In the genomic region with DNA sequence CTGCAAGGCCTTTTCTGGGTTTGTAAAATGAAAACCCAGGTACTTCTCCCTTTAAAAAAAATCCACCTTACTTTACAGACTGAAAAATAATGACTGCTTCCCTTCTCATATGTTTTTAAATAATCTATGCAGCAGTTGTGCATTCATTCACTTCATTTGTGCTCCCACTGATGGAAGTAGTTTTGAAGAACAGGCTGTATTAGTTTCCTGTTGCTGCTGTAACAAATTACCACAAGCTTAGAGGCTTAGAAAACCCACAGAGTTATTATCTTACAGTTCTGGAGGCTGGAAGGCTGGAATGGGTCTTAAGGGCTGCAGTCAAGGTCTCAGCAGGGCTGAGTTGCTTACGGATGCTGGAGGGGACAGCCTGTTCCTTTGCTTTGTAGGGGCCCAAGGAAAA, we compare ENCODE assay signal across 9 cellular contexts.
"Had no signal": no experiment of that assay in that cellular context is flagged by ENCODE, and none has a peak within 500 bp of the region (broad histone marks: within the 10 kb centered on the region; RNA-seq: fewer than 3 reads in every experiment).

No MANE protein-coding gene starts in this region.

- DNase-seq: GM23248, GOT3, H7, HFFc6, IMR-90, KBM-7 had no signal

- H3K36me3 ChIP-seq: HAP-1 had no signal

- H2AFZ ChIP-seq: GM23248 had no signal

- H3K27ac ChIP-seq: GM23248, HL-60 had no signal

- H3K4me3 ChIP-seq: GM23248, HAP-1 had no signal

- H3K4me1 ChIP-seq: HAP-1 had no signal

- ATAC-seq: HCT116 had no signal

- H3K9ac ChIP-seq: GM23248 had no signal

- H3K9me3 ChIP-seq: HAP-1 had no signal
